ENCODE assay signal across 26 cellular contexts in genomic region chr1:194959795-194960194, GRCh38.
"Had no signal": no experiment of that assay in that cellular context is flagged by ENCODE, and none has a peak within 500 bp of the region (broad histone marks: within the 10 kb centered on the region; RNA-seq: fewer than 3 reads in every experiment).

No MANE protein-coding gene starts in this region.

- H3K27ac ChIP-seq: cardiac muscle cell, SJCRH30, SK-N-MC had no signal

- H3K4me3 ChIP-seq: cardiac muscle cell, K562, MG63, SJCRH30, SK-N-MC had no signal

- ATAC-seq: activated CD8-positive, alpha-beta T cell treated with anti-CD3 and anti-CD28 coated beads for 36 hours; activated naive CD4-positive, alpha-beta T cell treated with anti-CD3 and anti-CD28 coated beads, Interleukin-2, amount 50 U/mL, for 72 hours; activated T-cell treated with anti-CD3 and anti-CD28 coated beads, Interleukin-2, amount 50 U/mL, for 72 hours; activated T-helper 17 cell treated with anti-CD3 and anti-CD28 coated beads, Interleukin-2, amount 50 U/mL, for 72 hours; K562 had no signal

- H3K4me1 ChIP-seq: SJCRH30 had no signal

- FAIRE-seq: K562 had no signal

- H3K36me3 ChIP-seq: cardiac muscle cell, MG63, SJCRH30 had no signal

- H3K27me3 ChIP-seq: cardiac muscle cell, MG63, SJCRH30 had no signal

- DNase-seq: activated CD4-positive, alpha-beta T cell treated with anti-CD3 and anti-CD28 coated beads, Interleukin-2, amount 10 ng/mL, durations not matched to agents 24 days and 14 days; activated CD4-positive, alpha-beta T cell treated with anti-CD3 and anti-CD28 coated beads, Interleukin-2, amount 50 U/mL, for 4 hours; activated CD8-positive, alpha-beta T cell treated with anti-CD3 and anti-CD28 coated beads for 36 hours; activated gamma-delta T cell; activated naive CD4-positive, alpha-beta T cell treated with Interleukin-2 at 50 U/mL for 16 hours; activated T-cell treated with anti-CD3 and anti-CD28 coated beads, Interleukin-2, amount 50 U/mL, for 1 hour; activated T-cell treated with anti-CD3 and anti-CD28 coated beads, Interleukin-2, amount 50 U/mL, for 72 hours; amniotic stem cell; aorta; Karpas-422; MG63; MV-4-11; NCI-H1092; NCI-H1436 treated with DMSO at 0.1 percent for 48 hours; NCI-H1694 treated with DMSO at 0.1 percent for 48 hours; NCI-H2029; NCI-H345; NCI-H524 treated with DMSO at 0.1 percent for 48 hours; NK-92 treated with Interleukin-12 subunit alpha and Interleukin-12 subunit beta, amount 100 ng/mL, for 24 hours; Right ventricle myocardium superior; SJCRH30 had no signal

- H3K9me3 ChIP-seq: MG63, SJCRH30 had no signal
